In genomic region chr12:34626363-34627157, GRCh38 we compare ENCODE assay signal across 24 cellular contexts.
"Had no signal": no experiment of that assay in that cellular context is flagged by ENCODE, and none has a peak within 500 bp of the region (broad histone marks: within the 10 kb centered on the region; RNA-seq: fewer than 3 reads in every experiment).

No MANE protein-coding gene starts in this region.

- DNase-seq: colonic mucosa; cortex of kidney; effector CD8-positive, alpha-beta T cell; effector memory CD8-positive, alpha-beta T cell; endodermal cell; erythroblast; esophagus squamous epithelium; foreskin fibroblast; foreskin melanocyte; gastrocnemius medialis; glutamatergic neuron; head of caudate nucleus; heart right ventricle; hippocampal formation; left cardiac atrium; left ventricle myocardium inferior; lower lobe of right lung; mesenchymal stem cell; mucosa of descending colon; naive thymus-derived CD4-positive, alpha-beta T cell had no signal

- H3K4me3 ChIP-seq: colonic mucosa, esophagus squamous epithelium, gastrocnemius medialis, heart right ventricle, left ventricle myocardium inferior, lower lobe of right lung, mucosa of descending colon had no signal

- H3K36me3 ChIP-seq: colonic mucosa, esophagus squamous epithelium, gastrocnemius medialis, heart right ventricle, left ventricle myocardium inferior, lower lobe of right lung had no signal

- ATAC-seq: effector memory CD8-positive, alpha-beta T cell; esophagus mucosa; gastrocnemius medialis; heart right ventricle; left cardiac atrium; lower lobe of right lung; mucosa of descending colon; naive thymus-derived CD4-positive, alpha-beta T cell had no signal

- H3K27me3 ChIP-seq: colonic mucosa, esophagus squamous epithelium, gastrocnemius medialis had no signal

- FAIRE-seq: endometrium, islet of Langerhans, keratinocyte had no signal
